ENCODE assay signal across 15 cellular contexts in genomic region chr11:2522636-2523255, GRCh38.
A peak's percentile ranks its signal among the peaks of the same experiment; 100 is the strongest.
DNase-seq lines count a peak whose midpoint lies in the region; ATAC-seq, FAIRE-seq and TF ChIP-seq lines count a peak whose summit lies in the region.
"Had no signal": no experiment of that assay in that cellular context is flagged by ENCODE, and none has a peak within 500 bp of the region (broad histone marks: within the 10 kb centered on the region; RNA-seq: fewer than 3 reads in every experiment).

No MANE protein-coding gene starts in this region.

- peak; percentile 35 for DNase-seq in activated CD8-positive, alpha-beta memory T cell treated with anti-CD3 and anti-CD28 coated beads, Interleukin-2, amount 10 ng/mL, durations not matched to agents 7 days and 5 days
- no peak for DNase-seq in activated CD8-positive, alpha-beta memory T cell treated with anti-CD3 and anti-CD28 coated beads for 24 hours
- peak; percentile 1 for DNase-seq in activated T-cell treated with anti-CD3 and anti-CD28 coated beads, Interleukin-2, amount 50 U/mL, for 4 hours
- DNase-seq in kidney (peak; percentile 57), inferior parietal cortex (ENCODE audit: extremely low spot score) (no peak)
- peak; percentile 17 for DNase-seq in stimulated activated CD8-positive, alpha-beta memory T cell treated with anti-CD3 and anti-CD28 coated beads, Interleukin-4, amount 100 ng/mL, for 48 hours
- DNase-seq: DMS153, PC-9 had no signal

- no peak overlapping the region for H3K9ac ChIP-seq in kidney (ENCODE audit: low read length in 2 of 2)

- no peak for TF ChIP-seq POLR2A in gastroesophageal sphincter (IDR thresholded peaks at IDR 0.05)

- H3K9me3 ChIP-seq in kidney (ENCODE audit: control insufficient read depth in 1 of 2, low read length in 2 of 2), result no peaks in the 10 kb centered on the region
- no peaks in the 10 kb centered on the region for H3K9me3 ChIP-seq in gastroesophageal sphincter

- TF ChIP-seq EP300 in gastroesophageal sphincter (IDR thresholded peaks at IDR 0.05), result no peak

- peaks cover 2% of the 10 kb centered on the region for H3K4me1 Mint-ChIP-seq in activated CD8-positive, alpha-beta memory T cell treated with anti-CD3 and anti-CD28 coated beads, Interleukin-2, amount 10 ng/mL, durations not matched to agents 7 days and 5 days
- peaks cover 27% of the 10 kb centered on the region for H3K4me1 Mint-ChIP-seq in activated T-cell treated with anti-CD3 and anti-CD28 coated beads, Interleukin-2, amount 50 U/mL, for 4 hours (ENCODE audit: low read depth)

- H3K36me3 Mint-ChIP-seq in activated CD8-positive, alpha-beta memory T cell treated with anti-CD3 and anti-CD28 coated beads, Interleukin-2, amount 10 ng/mL, durations not matched to agents 7 days and 5 days, result no peaks in the 10 kb centered on the region
- H3K36me3 Mint-ChIP-seq in activated T-cell treated with anti-CD3 and anti-CD28 coated beads, Interleukin-2, amount 50 U/mL, for 4 hours (ENCODE audit: insufficient read depth), result no peaks in the 10 kb centered on the region

- H3K27ac ChIP-seq in kidney (ENCODE audit: low read depth in 2 of 2, low read length in 2 of 2) (no peak overlapping the region), gastroesophageal sphincter (no peak overlapping the region)
- H3K27ac ChIP-seq: PC-9 had no signal

- intact Hi-C loops in kidney (cut with DNase I), result no loop called here

- no peak overlapping the region for H3K4me3 Mint-ChIP-seq in activated CD8-positive, alpha-beta memory T cell treated with anti-CD3 and anti-CD28 coated beads, Interleukin-2, amount 10 ng/mL, durations not matched to agents 7 days and 5 days
- no peak overlapping the region for H3K4me3 Mint-ChIP-seq in activated T-cell treated with anti-CD3 and anti-CD28 coated beads, Interleukin-2, amount 50 U/mL, for 4 hours
- H3K4me3 Mint-ChIP-seq: effector memory CD8-positive, alpha-beta T cell; T-helper 1 cell treated with Interleukin-12 subunit alpha and Interleukin-12 subunit beta and Interleukin-4 antibody, amounts not matched to agents 30 μg/mL and 1 μg/mL, for 36 hours had no signal

- no peaks in the 10 kb centered on the region for H3K27me3 Mint-ChIP-seq in activated CD8-positive, alpha-beta memory T cell treated with anti-CD3 and anti-CD28 coated beads, Interleukin-2, amount 10 ng/mL, durations not matched to agents 7 days and 5 days
- no peaks in the 10 kb centered on the region for H3K27me3 Mint-ChIP-seq in activated T-cell treated with anti-CD3 and anti-CD28 coated beads, Interleukin-2, amount 50 U/mL, for 4 hours (ENCODE audit: low read depth)

- peaks cover 0 to 21% of the 10 kb centered on the region in 2 donors for H3K4me1 ChIP-seq in kidney (ENCODE audit: control insufficient read depth in 1 of 2, insufficient read depth in 1 of 2, low read depth in 1 of 2, low read length in 2 of 2)
- H3K4me1 ChIP-seq in gastroesophageal sphincter, result no peaks in the 10 kb centered on the region

- H3K27me3 ChIP-seq in gastroesophageal sphincter, result peaks cover 40% of the 10 kb centered on the region

- TF ChIP-seq CTCF in kidney (IDR thresholded peaks at IDR 0.05; ENCODE audit: borderline replicate concordance, extremely low read depth, insufficient read depth), result no peak
- no peak for TF ChIP-seq CTCF in gastroesophageal sphincter (IDR thresholded peaks at IDR 0.05)

- H3K4me3 ChIP-seq in kidney (ENCODE audit: low read length in 2 of 2) (no peak overlapping the region), gastroesophageal sphincter (no peak overlapping the region)
- H3K4me3 ChIP-seq: GM12878, PC-9 had no signal

- ATAC-seq in activated CD8-positive, alpha-beta memory T cell treated with anti-CD3 and anti-CD28 coated beads, Interleukin-2, amount 10 ng/mL, durations not matched to agents 7 days and 5 days, result no peak
- ATAC-seq in activated T-cell treated with anti-CD3 and anti-CD28 coated beads, Interleukin-2, amount 50 U/mL, for 4 hours, result no peak
- ATAC-seq in HG03159 (IDR thresholded peaks at IDR 0.05; ENCODE audit: unreplicated experiment) (no peak), gastroesophageal sphincter (no peak)
- ATAC-seq: effector memory CD8-positive, alpha-beta T cell; GM12878 had no signal

- no peaks in the 10 kb centered on the region for H3K9me3 Mint-ChIP-seq in activated CD8-positive, alpha-beta memory T cell treated with anti-CD3 and anti-CD28 coated beads, Interleukin-2, amount 10 ng/mL, durations not matched to agents 7 days and 5 days (ENCODE audit: low read depth)
- H3K9me3 Mint-ChIP-seq in activated T-cell treated with anti-CD3 and anti-CD28 coated beads, Interleukin-2, amount 50 U/mL, for 4 hours, result no peaks in the 10 kb centered on the region
- H3K9me3 Mint-ChIP-seq: effector memory CD8-positive, alpha-beta T cell; T-helper 1 cell treated with Interleukin-12 subunit alpha and Interleukin-12 subunit beta and Interleukin-4 antibody, amounts not matched to agents 30 μg/mL and 1 μg/mL, for 36 hours had no signal

- 73 to 89% methylated on average over 5 to 9 of the region's 17 CpGs for WGBS in gastroesophageal sphincter (ENCODE audit: low coverage in 1 of 2), 2 donors

- FAIRE-seq in kidney (lab: Jason Lieb, UNC), result no peak
- FAIRE-seq: GM12878, GM19239, H1 had no signal

- CTCF ChIA-PET in activated CD8-positive, alpha-beta memory T cell treated with anti-CD3 and anti-CD28 coated beads, Interleukin-2, amount 10 ng/mL, durations not matched to agents 7 days and 5 days (lab: Charles Lee), result interaction anchor here (1.0 to 1.2 kb wide), 2 partner anchors 11 to 102 kb away, joined by 3 to 4 read pairs; no protein-coding TSS in a partner anchor

- H3K36me3 ChIP-seq in kidney (ENCODE audit: control insufficient read depth in 1 of 2, insufficient read depth in 2 of 2, low read length in 2 of 2), result no peaks in the 10 kb centered on the region
- no peaks in the 10 kb centered on the region for H3K36me3 ChIP-seq in gastroesophageal sphincter

- H3K27ac Mint-ChIP-seq in activated CD8-positive, alpha-beta memory T cell treated with anti-CD3 and anti-CD28 coated beads, Interleukin-2, amount 10 ng/mL, durations not matched to agents 7 days and 5 days, result no peak overlapping the region
- H3K27ac Mint-ChIP-seq: effector memory CD8-positive, alpha-beta T cell; T-helper 1 cell treated with Interleukin-12 subunit alpha and Interleukin-12 subunit beta and Interleukin-4 antibody, amounts not matched to agents 30 μg/mL and 1 μg/mL, for 36 hours had no signal

Comparison
In these comparisons a context has a peak if more than half of its experiments do, and no peak if none do; other contexts are left out.
1. DNase-seq: peak in activated CD8-positive, alpha-beta memory T cell treated with anti-CD3 and anti-CD28 coated beads, Interleukin-2, amount 10 ng/mL, durations not matched to agents 7 days and 5 days (single experiment), activated T-cell treated with anti-CD3 and anti-CD28 coated beads, Interleukin-2, amount 50 U/mL, for 4 hours (single experiment), kidney (single experiment) and stimulated activated CD8-positive, alpha-beta memory T cell treated with anti-CD3 and anti-CD28 coated beads, Interleukin-4, amount 100 ng/mL, for 48 hours (single experiment); none in activated CD8-positive, alpha-beta memory T cell treated with anti-CD3 and anti-CD28 coated beads for 24 hours (single experiment) and inferior parietal cortex (single experiment).